Comparison of ENCODE assay signal across 1 cellular context in genomic region chr4:72971572-72971971, GRCh38.
TF ChIP-seq lines count a peak whose summit lies in the region.

No MANE protein-coding gene starts in this region.

TF ChIP-seq in SK-N-SH, 30 proteins besides CTCF, POLR2A, EP300 and RAD21 (continued from another document):
- TF ChIP-seq GABPA (IDR thresholded peaks at IDR 0.05; ENCODE audit: low read depth) (0 out of 2 replicates have a peak, but pooled peaks have one; percentile 31), TAF1 (IDR thresholded peaks at IDR 0.05; ENCODE audit: borderline replicate concordance, low read depth, low read length) (peak; percentile 31; the same call in 1 of the 2 replicates), EZH2phosphoT487 (IDR thresholded peaks at IDR 0.05; ENCODE audit: borderline replicate concordance, low read depth) (no peak), FOSL2 (IDR thresholded peaks at IDR 0.05; ENCODE audit: borderline replicate concordance, low read depth) (peak; percentile 97), NRF1 (IDR thresholded peaks at IDR 0.05; ENCODE audit: low read depth, low read length) (no peak), TCF12 (IDR thresholded peaks at IDR 0.05) (peak; percentile 85), RXRA (IDR thresholded peaks at IDR 0.05; ENCODE audit: borderline replicate concordance, low read depth) (peak; percentile 57; the same call in 1 of the 2 replicates), MXI1 (IDR thresholded peaks at IDR 0.05; ENCODE audit: low read depth, low read length) (no peak), FOXM1 (IDR thresholded peaks at IDR 0.05; ENCODE audit: low read depth) (peak; percentile 79), TEAD4 (IDR thresholded peaks at IDR 0.05; ENCODE audit: borderline replicate concordance, insufficient read depth) (peak; percentile 85), YY1 (IDR thresholded peaks at IDR 0.05; ENCODE audit: low read depth) (peak; percentile 88), FOXJ3 (CRISPR knock-in tag; IDR thresholded peaks at IDR 0.05) (no peak), JUND (IDR thresholded peaks at IDR 0.05) (peak; percentile 98), MEF2A (IDR thresholded peaks at IDR 0.05; ENCODE audit: borderline replicate concordance, low read depth) (no peak; the same call in 1 of the 2 replicates)
- TF ChIP-seq, protein P1, sequence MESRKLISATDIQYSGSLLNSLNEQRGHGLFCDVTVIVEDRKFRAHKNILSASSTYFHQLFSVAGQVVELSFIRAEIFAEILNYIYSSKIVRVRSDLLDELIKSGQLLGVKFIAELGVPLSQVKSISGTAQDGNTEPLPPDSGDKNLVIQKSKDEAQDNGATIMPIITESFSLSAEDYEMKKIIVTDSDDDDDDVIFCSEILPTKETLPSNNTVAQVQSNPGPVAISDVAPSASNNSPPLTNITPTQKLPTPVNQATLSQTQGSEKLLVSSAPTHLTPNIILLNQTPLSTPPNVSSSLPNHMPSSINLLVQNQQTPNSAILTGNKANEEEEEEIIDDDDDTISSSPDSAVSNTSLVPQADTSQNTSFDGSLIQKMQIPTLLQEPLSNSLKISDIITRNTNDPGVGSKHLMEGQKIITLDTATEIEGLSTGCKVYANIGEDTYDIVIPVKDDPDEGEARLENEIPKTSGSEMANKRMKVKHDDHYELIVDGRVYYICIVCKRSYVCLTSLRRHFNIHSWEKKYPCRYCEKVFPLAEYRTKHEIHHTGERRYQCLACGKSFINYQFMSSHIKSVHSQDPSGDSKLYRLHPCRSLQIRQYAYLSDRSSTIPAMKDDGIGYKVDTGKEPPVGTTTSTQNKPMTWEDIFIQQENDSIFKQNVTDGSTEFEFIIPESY (IDR thresholded peaks at IDR 0.05; ENCODE audit: borderline replicate concordance, low read depth), result peak; percentile 60; the same call in 1 of the 2 replicates
- TF ChIP-seq, protein P2, sequence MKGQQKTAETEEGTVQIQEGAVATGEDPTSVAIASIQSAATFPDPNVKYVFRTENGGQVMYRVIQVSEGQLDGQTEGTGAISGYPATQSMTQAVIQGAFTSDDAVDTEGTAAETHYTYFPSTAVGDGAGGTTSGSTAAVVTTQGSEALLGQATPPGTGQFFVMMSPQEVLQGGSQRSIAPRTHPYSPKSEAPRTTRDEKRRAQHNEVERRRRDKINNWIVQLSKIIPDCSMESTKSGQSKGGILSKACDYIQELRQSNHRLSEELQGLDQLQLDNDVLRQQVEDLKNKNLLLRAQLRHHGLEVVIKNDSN (IDR thresholded peaks at IDR 0.05; ENCODE audit: borderline replicate concordance, low read depth), result peak; percentile 39; the same call in 1 of the 2 replicates
